1 cellular context compared by ENCODE assay signal in genomic region chr2:108725006-108725405, GRCh38.
TF ChIP-seq lines count a peak whose summit lies in the region.
"Not testable (repeated sequence)": the region's sequence is repeated elsewhere in the genome, so short reads cannot be mapped to it uniquely, and the experiment has no call there.

No MANE protein-coding gene starts in this region.

TF ChIP-seq in HepG2, 621 proteins besides CTCF, POLR2A, EP300 and RAD21:
- 0 out of 2 replicates have a peak, but pooled peaks have one; percentile 15 for TF ChIP-seq HDAC2 (CRISPR knock-in tag; IDR thresholded peaks at IDR 0.05)
- peak; percentile 81 for TF ChIP-seq CEBPG (CRISPR knock-in tag; IDR thresholded peaks at IDR 0.05)
- peak; percentile 86 for TF ChIP-seq FOXA3 (CRISPR knock-in tag; IDR thresholded peaks at IDR 0.05)
- not testable (repeated sequence) for TF ChIP-seq FOXA1, FOXP1 (IDR thresholded peaks at IDR 0.05)
- peak; percentile 78 for TF ChIP-seq FOXA1 (CRISPR knock-in tag; IDR thresholded peaks at IDR 0.05)
- TF ChIP-seq FOXK1 (CRISPR knock-in tag; IDR thresholded peaks at IDR 0.05; ENCODE audit: borderline replicate concordance, low read depth), result peak; percentile 74; the same call in 1 of the 2 replicates
- TF ChIP-seq FOXP1 (CRISPR knock-in tag; IDR thresholded peaks at IDR 0.05), result peak; percentile 66; the same call in 1 of the 2 replicates
- TF ChIP-seq GATAD2A (CRISPR knock-in tag; IDR thresholded peaks at IDR 0.05), result peak; percentile 40; the same call in 1 of the 2 replicates
- TF ChIP-seq SAP130 (CRISPR knock-in tag; IDR thresholded peaks at IDR 0.05; ENCODE audit: low read depth), result peak; percentile 29; the same call in 1 of the 2 replicates
- TF ChIP-seq ATF4 (CRISPR knock-in tag; IDR thresholded peaks at IDR 0.05), result peak in 1 of 2 experiments; percentile 93; a peak in 2 of 4 replicates
